ENCODE assay signal across 8 cellular contexts in the genomic region with DNA sequence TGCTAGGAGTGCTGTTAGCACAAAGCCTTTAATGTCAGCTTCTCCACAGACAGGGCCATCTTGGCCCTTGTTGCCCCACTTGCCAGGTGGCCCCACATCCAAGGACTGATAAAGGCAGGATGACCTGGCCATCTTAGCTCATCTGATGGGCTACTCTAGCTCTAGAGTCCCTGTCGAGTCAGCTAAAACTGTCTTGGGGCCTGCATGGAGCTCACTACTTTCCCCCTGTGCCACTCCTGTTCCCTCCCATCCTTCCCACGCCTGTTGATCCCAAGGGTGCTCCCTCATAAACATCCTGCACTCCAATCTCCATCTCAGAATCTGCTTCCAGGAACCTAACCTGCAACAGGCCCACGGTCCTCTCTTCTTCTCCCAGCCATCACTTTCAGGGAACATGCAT. TPM values are rescaled to one million over a fixed set of nuclear protein-coding genes. Genes with fewer than 3 reads are reported as not detected.
DNase-seq lines count a peak whose midpoint lies in the region; FAIRE-seq and TF ChIP-seq lines count a peak whose summit lies in the region.

No MANE protein-coding gene starts in this region.

- H3K9me3 ChIP-seq in DOHH2 (ENCODE audit: control insufficient read depth, insufficient read depth, low read length) (no peaks in the 10 kb centered on the region), NT2/D1 (ENCODE audit: insufficient read depth, low read length) (no peaks in the 10 kb centered on the region; the same call in 1 of the 2 replicates), endothelial cell of umbilical vein (replicated peaks; ENCODE audit: control insufficient read depth, insufficient read depth, low read length) (no peaks in the 10 kb centered on the region)

- no TSS peak for BruUV-seq in endothelial cell of umbilical vein (replicated peaks; lab: Mats Ljungman, UMichigan)

- H3K9me1 ChIP-seq in endothelial cell of umbilical vein (replicated peaks; ENCODE audit: control insufficient read depth, extremely low read depth, insufficient read depth, low read length) = no peaks in the 10 kb centered on the region

- TF ChIP-seq CTCF in DOHH2 (IDR thresholded peaks at IDR 0.05; ENCODE audit: low read depth, low read length, poor library complexity, severe bottlenecking) = no peak
- no peak for TF ChIP-seq CTCF in endothelial cell of umbilical vein (IDR thresholded peaks at IDR 0.05; ENCODE audit: extremely low read depth in 1 of 2, insufficient read depth in 1 of 2, low read depth in 1 of 2, low read length in 2 of 2)
- TF ChIP-seq CTCF in retinal pigment epithelial cell (conservative IDR thresholded peaks at IDR 0.05; ENCODE audit: low read depth, low read length) = no peak
- TF ChIP-seq CTCF in brain microvascular endothelial cell (IDR thresholded peaks at IDR 0.05; ENCODE audit: low read depth, low read length, missing control alignments) = no peak

- CTCF ChIA-PET in endothelial cell of umbilical vein (lab: Charles Lee) = no interaction called here

- H3K9me2 ChIP-seq in DOHH2 (replicated peaks; ENCODE audit: control insufficient read depth, low read length) = no peaks in the 10 kb centered on the region

- H3K4me1 ChIP-seq in DOHH2 (ENCODE audit: control insufficient read depth, low read length) = peaks cover 31% of the 10 kb centered on the region
- H3K4me1 ChIP-seq in NT2/D1 (ENCODE audit: insufficient read depth, insufficient read length) = peaks cover 11% of the 10 kb centered on the region
- peaks cover 8% of the 10 kb centered on the region for H3K4me1 ChIP-seq in endothelial cell of umbilical vein (ENCODE audit: control insufficient read depth, extremely low read depth, insufficient read depth, low read length)

- intact Hi-C loops in endothelial cell of umbilical vein (cut with micrococcal nuclease) = loop anchor here (5.0 kb wide), 1 partner anchor 49 kb away; the partner anchor contains the start of gene TUT4

- H3K4me2 ChIP-seq in DOHH2 (ENCODE audit: low read length) = peak overlapping the region; percentile 65
- H3K4me2 ChIP-seq in endothelial cell of umbilical vein (ENCODE audit: insufficient read depth, low read length) = peak overlapping the region; percentile 41

- no peaks in the 10 kb centered on the region for H3F3A ChIP-seq in DOHH2 (ENCODE audit: control insufficient read depth, insufficient read depth)

- dilution Hi-C loops in endothelial cell of umbilical vein (cut with MboI; ENCODE audit: extremely low pct_ligation_motif_present, low sequenced_read_pairs) = no loop called here

- no peak for FAIRE-seq in endothelial cell of umbilical vein (lab: Jason Lieb, UNC)

- H3K9ac ChIP-seq in NT2/D1 (ENCODE audit: insufficient read length, low read depth) (peak overlapping the region; percentile 76), endothelial cell of umbilical vein (replicated peaks; ENCODE audit: extremely low read depth, insufficient read depth, low read length) (no peak overlapping the region)

- H3K4me3 ChIP-seq in DOHH2 (ENCODE audit: low read length) (peak overlapping the region; percentile 63), NT2/D1 (ENCODE audit: insufficient read length, low read depth) (no peak overlapping the region), endothelial cell of umbilical vein (replicated peaks in 1 of 3; ENCODE audit: insufficient read depth in 1 of 3, low read depth in 1 of 3, low read length in 3 of 3) (peak overlapping the region in 1 of 3 experiments; percentile 10), retinal pigment epithelial cell (ENCODE audit: low read length) (peak overlapping the region; percentile 51), brain microvascular endothelial cell (ENCODE audit: low read depth, low read length) (no peak overlapping the region)

- no peak overlapping the region for H3K27ac ChIP-seq in DOHH2 (ENCODE audit: low read depth, low read length)
- no peak overlapping the region for H3K27ac ChIP-seq in endothelial cell of umbilical vein (ENCODE audit: insufficient read depth, low read depth, low read length)
- H3K27ac ChIP-seq in brain microvascular endothelial cell = no peak overlapping the region

- H3K27me3 ChIP-seq in DOHH2 (ENCODE audit: control insufficient read depth, low read length) (peaks cover 8% of the 10 kb centered on the region; the same call in 1 of the 2 replicates), NT2/D1 (ENCODE audit: insufficient read depth, insufficient read length) (peaks cover 19% of the 10 kb centered on the region), endothelial cell of umbilical vein (ENCODE audit: control insufficient read depth in 2 of 2, insufficient read depth in 2 of 2, low read length in 2 of 2) (peaks cover 2 to 5% of the 10 kb centered on the region in 2 experiments), brain microvascular endothelial cell (replicated peaks) (no peaks in the 10 kb centered on the region)

- H4K20me1 ChIP-seq in DOHH2 (ENCODE audit: control insufficient read depth, insufficient read depth, low read depth, low read length) = no peaks in the 10 kb centered on the region
- H4K20me1 ChIP-seq in endothelial cell of umbilical vein (replicated peaks; ENCODE audit: control insufficient read depth, extremely low read depth, insufficient read depth, low read length) = no peaks in the 10 kb centered on the region

- POLR2A ChIA-PET in endothelial cell of umbilical vein (lab: Charles Lee) = no interaction called here

- H2AFZ ChIP-seq in endothelial cell of umbilical vein (ENCODE audit: low read depth, low read length) = peak overlapping the region; percentile 74

- no peak for TF ChIP-seq POLR2A in endothelial cell of umbilical vein (IDR thresholded peaks at IDR 0.05; ENCODE audit: low read depth, low read length)

- H3K79me2 ChIP-seq in DOHH2 (ENCODE audit: control insufficient read depth, low read length) (no peaks in the 10 kb centered on the region), endothelial cell of umbilical vein (ENCODE audit: control insufficient read depth, insufficient read depth, low read length) (no peaks in the 10 kb centered on the region)

- H3K36me3 ChIP-seq in DOHH2 (ENCODE audit: control insufficient read depth, low read length) (no peaks in the 10 kb centered on the region), NT2/D1 (ENCODE audit: insufficient read depth, insufficient read length, low read length) (peaks cover 29% of the 10 kb centered on the region), endothelial cell of umbilical vein (ENCODE audit: control insufficient read depth in 2 of 2, extremely low read depth in 1 of 2, insufficient read depth in 2 of 2, low read length in 2 of 2) (no peaks in the 10 kb centered on the region), brain microvascular endothelial cell (replicated peaks) (no peaks in the 10 kb centered on the region)

- in situ Hi-C loops in brain microvascular endothelial cell (cut with HindIII; ENCODE audit: low pct_ligation_motif_present, low sequenced_read_pairs) = no loop called here

- no peak for DNase-seq in NT2/D1 (ENCODE audit: low read depth, low spot score)
- no peak for DNase-seq in endothelial cell of umbilical vein (ENCODE audit: low read depth, low spot score)
- no peak for DNase-seq in retinal pigment epithelial cell (ENCODE audit: low read depth)
- no peak for DNase-seq in NCI-H1417 treated with DMSO at 0.1 percent for 48 hours (lab: John Stamatoyannopoulos, UW)
- DNase-seq in putamen (ENCODE audit: low spot score) = no peak
- no peak for DNase-seq in iPS-NIHi11 (ENCODE audit: low spot score)
- no peak for DNase-seq in brain microvascular endothelial cell

TF ChIP-seq in endothelial cell of umbilical vein, 7 proteins besides CTCF, POLR2A, EP300 and RAD21 (continues in another document):
- TF ChIP-seq JUN (IDR thresholded peaks at IDR 0.05; ENCODE audit: borderline replicate concordance, insufficient read depth, insufficient read length, low read depth) (no peak), MYC (IDR thresholded peaks at IDR 0.05; ENCODE audit: low read depth, low read length) (no peak), GATA2 (IDR thresholded peaks at IDR 0.05; ENCODE audit: insufficient read depth, insufficient read length, low read depth, low read length) (no peak), EZH2 (IDR thresholded peaks at IDR 0.05; ENCODE audit: borderline replicate concordance, low read depth, low read length, severe bottlenecking) (no peak), MAX (IDR thresholded peaks at IDR 0.05; ENCODE audit: insufficient read depth, insufficient read length) (no peak), FOS (IDR thresholded peaks at IDR 0.05; ENCODE audit: borderline replicate concordance, insufficient read depth, low read length) (no peak)

RNA-seq across cellular contexts. Expression of gene GPX7, which starts 0.7 kb away (rescaled TPM):
- total RNA-seq in endothelial cell of umbilical vein = 8.9 and 26.3 TPM in 2 replicates
- polyA plus RNA-seq in endothelial cell of umbilical vein = 25.7 and 26.2 TPM in 2 replicates
- 17.3 and 20.1 TPM in 2 replicates for polyA plus RNA-seq in endothelial cell of umbilical vein (2011; cell fraction: cytosol; rRNA removed)
- 5.9 and 7.3 TPM in 2 replicates for polyA plus RNA-seq in endothelial cell of umbilical vein (2011; cell fraction: nucleus; rRNA removed)
- 15.1 and 20.5 TPM in 2 replicates for polyA plus RNA-seq in endothelial cell of umbilical vein (2012)
- polyA minus RNA-seq in endothelial cell of umbilical vein = 10.2 and 10.5 TPM in 2 replicates
- not detected for polyA minus RNA-seq in endothelial cell of umbilical vein (2011; cell fraction: cytosol; rRNA and poly(A)+ RNA removed)
- polyA minus RNA-seq in endothelial cell of umbilical vein (2011; cell fraction: nucleus; rRNA and poly(A)+ RNA removed) = 2.4 and 4.0 TPM in 2 replicates

RNA-seq across cellular contexts. Expression of gene SHISAL2A, which starts 31.4 kb away (rescaled TPM):
- not detected in 2 replicates for total RNA-seq in endothelial cell of umbilical vein
- polyA plus RNA-seq in endothelial cell of umbilical vein = not detected in 2 replicates
- not detected in 2 replicates for polyA plus RNA-seq in endothelial cell of umbilical vein (2011; cell fraction: cytosol; rRNA removed)
- polyA plus RNA-seq in endothelial cell of umbilical vein (2011; cell fraction: nucleus; rRNA removed) = not detected in 2 replicates
- not detected in 2 replicates for polyA plus RNA-seq in endothelial cell of umbilical vein (2012)
- polyA minus RNA-seq in endothelial cell of umbilical vein = not detected in 2 replicates
- not detected for polyA minus RNA-seq in endothelial cell of umbilical vein (2011; cell fraction: cytosol; rRNA and poly(A)+ RNA removed)
- polyA minus RNA-seq in endothelial cell of umbilical vein (2011; cell fraction: nucleus; rRNA and poly(A)+ RNA removed) = not detected in 2 replicates

RNA-seq across cellular contexts. Expression of gene TUT4, which starts 48.6 kb away (rescaled TPM):
- 40.5 and 41.2 TPM in 2 replicates for total RNA-seq in endothelial cell of umbilical vein
- 24.7 and 29.1 TPM in 2 replicates for polyA plus RNA-seq in endothelial cell of umbilical vein
- polyA plus RNA-seq in endothelial cell of umbilical vein (2011; cell fraction: cytosol; rRNA removed) = 20.4 and 21.5 TPM in 2 replicates
- 94.4 and 107 TPM in 2 replicates for polyA plus RNA-seq in endothelial cell of umbilical vein (2011; cell fraction: nucleus; rRNA removed)
- polyA plus RNA-seq in endothelial cell of umbilical vein (2012) = 23.4 and 25.1 TPM in 2 replicates
- 27.7 and 37.1 TPM in 2 replicates for polyA minus RNA-seq in endothelial cell of umbilical vein
- polyA minus RNA-seq in endothelial cell of umbilical vein (2011; cell fraction: cytosol; rRNA and poly(A)+ RNA removed) = 23.9 TPM
- 41.4 and 60.4 TPM in 2 replicates for polyA minus RNA-seq in endothelial cell of umbilical vein (2011; cell fraction: nucleus; rRNA and poly(A)+ RNA removed)

Comparison
In these comparisons a context has a peak if more than half of its experiments do, and no peak if none do; other contexts are left out.
1. H3K4me3 ChIP-seq: peak in DOHH2 (single experiment) and retinal pigment epithelial cell (single experiment); none in NT2/D1 (single experiment) and brain microvascular endothelial cell (single experiment).